Comparison of ENCODE assay signal across 19 cellular contexts in genomic region chr1:47694011-47694890, GRCh38.
DNase-seq lines count a peak whose midpoint lies in the region; ATAC-seq and TF ChIP-seq lines count a peak whose summit lies in the region.
"Had no signal": no experiment of that assay in that cellular context is flagged by ENCODE, and none has a peak within 500 bp of the region (broad histone marks: within the 10 kb centered on the region; RNA-seq: fewer than 3 reads in every experiment).

No MANE protein-coding gene starts in this region.

- no peak overlapping the region for H3K4me2 ChIP-seq in neuronal stem cell (ENCODE audit: insufficient read depth, low read length, poor library complexity, severe bottlenecking)
- H3K4me2 ChIP-seq: PC-9 had no signal

- no peak overlapping the region for H3K9ac ChIP-seq in neuronal stem cell (ENCODE audit: low read depth, low read length, poor library complexity)

- no peaks in the 10 kb centered on the region for H3K79me1 ChIP-seq in neuronal stem cell (ENCODE audit: low read depth, low read length)

- H2BK15ac ChIP-seq in neuronal stem cell (ENCODE audit: low read length), result no peak overlapping the region

- no peak overlapping the region for H4K8ac ChIP-seq in neuronal stem cell (ENCODE audit: low read depth, low read length)

- H3K4me1 ChIP-seq in neuronal stem cell (ENCODE audit: control insufficient read depth in 2 of 2, insufficient read depth in 1 of 2, low read depth in 1 of 2, low read length in 2 of 2), result peaks cover 3 to 32% of the 10 kb centered on the region in 2 donors
- H3K4me1 ChIP-seq: BE2C, HAP-1 had no signal

- no peak for TF ChIP-seq CTCF in type B pancreatic cell (conservative IDR thresholded peaks at IDR 0.05)

- H4K91ac ChIP-seq in neuronal stem cell (ENCODE audit: low read depth, low read length, poor library complexity), result no peak overlapping the region

- H3K9me3 Mint-ChIP-seq in activated CD8-positive, alpha-beta memory T cell treated with anti-CD3 and anti-CD28 coated beads, Interleukin-2, amount 10 ng/mL, durations not matched to agents 7 days and 5 days (ENCODE audit: low read depth), result no peaks in the 10 kb centered on the region
- H3K9me3 Mint-ChIP-seq in type B pancreatic cell, result no peaks in the 10 kb centered on the region
- no peaks in the 10 kb centered on the region for H3K9me3 Mint-ChIP-seq in activated T-helper 1 cell treated with anti-CD3 and anti-CD28 coated beads, Interleukin-12 subunit alpha, Interleukin-12 subunit beta, Interleukin-2, Interleukin-4 antibody, amounts not matched to agents 30 ng/mL and 10 ng/mL and 1 ng/mL, durations not matched to agents 14 hours and 24 hours and 36 hours

- H3K27ac ChIP-seq in neuronal stem cell (replicated peaks; ENCODE audit: low read length), result no peak overlapping the region
- H3K27ac ChIP-seq: PC-9 had no signal

- H2BK5ac ChIP-seq in neuronal stem cell (ENCODE audit: low read length), result no peak overlapping the region

- intact Hi-C loops in activated T-helper 1 cell treated with anti-CD3 and anti-CD28 coated beads, Interleukin-12 subunit alpha, Interleukin-12 subunit beta, Interleukin-2, Interleukin-4 antibody, amounts not matched to agents 30 ng/mL and 10 ng/mL and 1 ng/mL, durations not matched to agents 14 hours and 24 hours and 36 hours (cut with micrococcal nuclease), result no loop called here

- no peak overlapping the region for H3K14ac ChIP-seq in neuronal stem cell (ENCODE audit: low read length)

- no CpG with 5 or more reads among the region's 14 CpGs for WGBS in neuronal stem cell (ENCODE audit: extremely low coverage in 2 of 2, insufficient read length in 2 of 2, insufficient replicate concordance in 1 of 2), 2 donors

- no peak overlapping the region for H3K4me3 ChIP-seq in neuronal stem cell (ENCODE audit: low read length in 2 of 2)
- H3K4me3 ChIP-seq: HAP-1, PC-9 had no signal

- no peaks in the 10 kb centered on the region for H3K9me3 ChIP-seq in neuronal stem cell (replicated peaks in 1 of 2; ENCODE audit: control insufficient read depth in 2 of 2, insufficient read depth in 1 of 2, low read depth in 1 of 2, low read length in 2 of 2)
- H3K9me3 ChIP-seq: BE2C, Caco-2, HAP-1 had no signal

- no peaks in the 10 kb centered on the region for H3K36me3 ChIP-seq in neuronal stem cell (replicated peaks in 1 of 2; ENCODE audit: control insufficient read depth in 2 of 2, insufficient read depth in 2 of 2, low read length in 2 of 2)
- H3K36me3 ChIP-seq: BE2C, HAP-1 had no signal

- H2BK12ac ChIP-seq in neuronal stem cell (ENCODE audit: low read length), result no peak overlapping the region

- no peak overlapping the region for H3K27ac Mint-ChIP-seq in activated CD8-positive, alpha-beta memory T cell treated with anti-CD3 and anti-CD28 coated beads, Interleukin-2, amount 10 ng/mL, durations not matched to agents 7 days and 5 days
- no peak overlapping the region for H3K27ac Mint-ChIP-seq in type B pancreatic cell
- H3K27ac Mint-ChIP-seq in activated T-helper 1 cell treated with anti-CD3 and anti-CD28 coated beads, Interleukin-12 subunit alpha, Interleukin-12 subunit beta, Interleukin-2, Interleukin-4 antibody, amounts not matched to agents 30 ng/mL and 10 ng/mL and 1 ng/mL, durations not matched to agents 14 hours and 24 hours and 36 hours, result no peak overlapping the region
- H3K27ac Mint-ChIP-seq: CD4-positive, CD25-positive, alpha-beta regulatory T cell had no signal

- no peak for ATAC-seq in activated CD8-positive, alpha-beta memory T cell treated with anti-CD3 and anti-CD28 coated beads, Interleukin-2, amount 10 ng/mL, durations not matched to agents 7 days and 5 days

- H3K4ac ChIP-seq in neuronal stem cell (ENCODE audit: low read length), result no peak overlapping the region

- no peak overlapping the region for H2BK120ac ChIP-seq in neuronal stem cell (ENCODE audit: low read depth, low read length)

- DNase-seq in activated CD8-positive, alpha-beta memory T cell treated with anti-CD3 and anti-CD28 coated beads, Interleukin-2, amount 50 U/mL, for 48 hours, result peak; percentile 35
- DNase-seq in activated CD8-positive, alpha-beta memory T cell treated with anti-CD3 and anti-CD28 coated beads, Interleukin-2, amount 10 ng/mL, durations not matched to agents 7 days and 5 days, result no peak
- DNase-seq in islet precursor cell, result peak; percentile 41
- DNase-seq in neuronal stem cell (ENCODE audit: low spot score), result no peak
- peak; percentile 53 for DNase-seq in type B pancreatic cell (ENCODE audit: extremely low spot score, unreplicated experiment)
- DNase-seq in activated T-helper 1 cell treated with anti-CD3 and anti-CD28 coated beads, Interleukin-12 subunit alpha, Interleukin-12 subunit beta, Interleukin-2, Interleukin-4 antibody, amounts not matched to agents 30 ng/mL and 10 ng/mL and 1 ng/mL, durations not matched to agents 14 hours and 24 hours and 36 hours (ENCODE audit: low spot score), result no peak
- no peak for DNase-seq in stimulated activated CD4-positive, alpha-beta T cell treated with anti-CD3 and anti-CD28 coated beads, Interleukin-4, amount 100 ng/mL, for 24 hours
- no peak for DNase-seq in NCI-H1105 treated with DMSO at 0.1 percent for 48 hours (lab: John Stamatoyannopoulos, UW)
- DNase-seq: BE2C; Caco-2; CD4-positive, CD25-positive, alpha-beta regulatory T cell; KG1; MV-4-11; NCI-H1417 treated with DMSO at 0.1 percent for 48 hours; NCI-H187 treated with DMSO at 0.1 percent for 48 hours; NCI-H226; NCI-H524 treated with DMSO at 0.1 percent for 48 hours; PC-9 had no signal

- H3K27me3 Mint-ChIP-seq in activated CD8-positive, alpha-beta memory T cell treated with anti-CD3 and anti-CD28 coated beads, Interleukin-2, amount 10 ng/mL, durations not matched to agents 7 days and 5 days, result peaks cover 7% of the 10 kb centered on the region
- peaks cover 32% of the 10 kb centered on the region for H3K27me3 Mint-ChIP-seq in type B pancreatic cell
- H3K27me3 Mint-ChIP-seq in activated T-helper 1 cell treated with anti-CD3 and anti-CD28 coated beads, Interleukin-12 subunit alpha, Interleukin-12 subunit beta, Interleukin-2, Interleukin-4 antibody, amounts not matched to agents 30 ng/mL and 10 ng/mL and 1 ng/mL, durations not matched to agents 14 hours and 24 hours and 36 hours (ENCODE audit: insufficient read depth), result peaks cover 3% of the 10 kb centered on the region

- H2AK5ac ChIP-seq in neuronal stem cell (ENCODE audit: low read depth, low read length), result no peak overlapping the region

- H3K18ac ChIP-seq in neuronal stem cell (ENCODE audit: low read length), result peak overlapping the region; percentile 73

- no peak overlapping the region for H3K23ac ChIP-seq in neuronal stem cell (ENCODE audit: low read depth, low read length, poor library complexity)

- H3K4me3 Mint-ChIP-seq in activated CD8-positive, alpha-beta memory T cell treated with anti-CD3 and anti-CD28 coated beads, Interleukin-2, amount 10 ng/mL, durations not matched to agents 7 days and 5 days, result no peak overlapping the region
- H3K4me3 Mint-ChIP-seq in type B pancreatic cell, result no peak overlapping the region
- no peak overlapping the region for H3K4me3 Mint-ChIP-seq in activated T-helper 1 cell treated with anti-CD3 and anti-CD28 coated beads, Interleukin-12 subunit alpha, Interleukin-12 subunit beta, Interleukin-2, Interleukin-4 antibody, amounts not matched to agents 30 ng/mL and 10 ng/mL and 1 ng/mL, durations not matched to agents 14 hours and 24 hours and 36 hours
- H3K4me3 Mint-ChIP-seq: CD4-positive, CD25-positive, alpha-beta regulatory T cell had no signal

- no peaks in the 10 kb centered on the region for H3K4me1 Mint-ChIP-seq in activated CD8-positive, alpha-beta memory T cell treated with anti-CD3 and anti-CD28 coated beads, Interleukin-2, amount 10 ng/mL, durations not matched to agents 7 days and 5 days
- peaks cover 34% of the 10 kb centered on the region for H3K4me1 Mint-ChIP-seq in type B pancreatic cell (ENCODE audit: unreplicated experiment)
- no peaks in the 10 kb centered on the region for H3K4me1 Mint-ChIP-seq in activated T-helper 1 cell treated with anti-CD3 and anti-CD28 coated beads, Interleukin-12 subunit alpha, Interleukin-12 subunit beta, Interleukin-2, Interleukin-4 antibody, amounts not matched to agents 30 ng/mL and 10 ng/mL and 1 ng/mL, durations not matched to agents 14 hours and 24 hours and 36 hours (ENCODE audit: low read depth)
- H3K4me1 Mint-ChIP-seq: CD4-positive, CD25-positive, alpha-beta regulatory T cell had no signal

- H2AFZ ChIP-seq in neuronal stem cell (ENCODE audit: low read length), result no peak overlapping the region
- H2AFZ ChIP-seq: PC-9 had no signal

- H3K36me3 Mint-ChIP-seq in activated CD8-positive, alpha-beta memory T cell treated with anti-CD3 and anti-CD28 coated beads, Interleukin-2, amount 10 ng/mL, durations not matched to agents 7 days and 5 days, result no peaks in the 10 kb centered on the region
- H3K36me3 Mint-ChIP-seq in type B pancreatic cell, result no peaks in the 10 kb centered on the region
- H3K36me3 Mint-ChIP-seq in activated T-helper 1 cell treated with anti-CD3 and anti-CD28 coated beads, Interleukin-12 subunit alpha, Interleukin-12 subunit beta, Interleukin-2, Interleukin-4 antibody, amounts not matched to agents 30 ng/mL and 10 ng/mL and 1 ng/mL, durations not matched to agents 14 hours and 24 hours and 36 hours (ENCODE audit: low read depth), result no peaks in the 10 kb centered on the region
- H3K36me3 Mint-ChIP-seq: CD4-positive, CD25-positive, alpha-beta regulatory T cell had no signal

- H3K27me3 ChIP-seq in neuronal stem cell (ENCODE audit: control insufficient read depth in 3 of 3, insufficient read depth in 3 of 3, low read depth in 1 of 3, low read length in 3 of 3), result peaks cover 0 to 24% (median 0%) of the 10 kb centered on the region in 3 experiments
- H3K27me3 ChIP-seq: BE2C had no signal

- CTCF ChIA-PET in activated CD8-positive, alpha-beta memory T cell treated with anti-CD3 and anti-CD28 coated beads, Interleukin-2, amount 10 ng/mL, durations not matched to agents 7 days and 5 days (lab: Charles Lee), result no interaction called here

Comparison
In these comparisons a context has a peak if more than half of its experiments do, and no peak if none do; other contexts are left out.
1. DNase-seq: peak in activated CD8-positive, alpha-beta memory T cell treated with anti-CD3 and anti-CD28 coated beads, Interleukin-2, amount 50 U/mL, for 48 hours (single experiment), islet precursor cell (single experiment) and type B pancreatic cell (single experiment); none in activated CD8-positive, alpha-beta memory T cell treated with anti-CD3 and anti-CD28 coated beads, Interleukin-2, amount 10 ng/mL, durations not matched to agents 7 days and 5 days (single experiment), neuronal stem cell (single experiment), activated T-helper 1 cell treated with anti-CD3 and anti-CD28 coated beads, Interleukin-12 subunit alpha, Interleukin-12 subunit beta, Interleukin-2, Interleukin-4 antibody, amounts not matched to agents 30 ng/mL and 10 ng/mL and 1 ng/mL, durations not matched to agents 14 hours and 24 hours and 36 hours (single experiment), stimulated activated CD4-positive, alpha-beta T cell treated with anti-CD3 and anti-CD28 coated beads, Interleukin-4, amount 100 ng/mL, for 24 hours (single experiment) and NCI-H1105 treated with DMSO at 0.1 percent for 48 hours (single experiment).